8 cellular contexts compared by ENCODE assay signal in the genomic region with DNA sequence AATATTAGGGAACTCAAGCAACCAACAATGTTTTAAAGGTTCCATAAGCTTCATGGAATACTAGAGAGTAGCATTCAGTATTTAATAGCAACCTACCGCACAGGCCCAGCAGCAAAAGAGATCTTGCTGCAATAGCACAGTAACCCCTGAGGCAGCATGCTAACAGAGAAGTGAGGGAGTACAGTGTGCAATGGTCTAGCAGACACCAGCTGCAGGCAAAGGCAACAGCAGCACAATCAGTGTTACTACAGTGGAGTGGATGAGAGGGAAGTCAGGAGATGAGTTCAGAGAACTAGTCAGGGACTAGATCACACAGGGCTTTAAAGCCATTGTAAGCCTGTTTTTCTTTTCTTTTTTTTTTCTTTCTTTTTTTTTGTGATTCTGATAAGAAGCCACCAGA. TPM values are rescaled to one million over a fixed set of nuclear protein-coding genes. Genes with fewer than 3 reads are reported as not detected.
DNase-seq lines count a peak whose midpoint lies in the region; ATAC-seq and TF ChIP-seq lines count a peak whose summit lies in the region.

No MANE protein-coding gene starts in this region.

- DNase-seq in NCI-H748 (lab: John Stamatoyannopoulos, UW; ENCODE audit: unreplicated experiment) (peak; percentile 2), NCI-H748 treated with DMSO at 0.1 percent for 48 hours (lab: John Stamatoyannopoulos, UW) (no peak), choroid plexus epithelial cell (ENCODE audit: low read depth) (peak; percentile 83), pons (ENCODE audit: low spot score) (peak; percentile 87)
- no peak for DNase-seq in stimulated activated naive CD4-positive, alpha-beta T cell (lab: John Stamatoyannopoulos, UW)
- DNase-seq in activated CD8-positive, alpha-beta T cell treated with anti-CD3 and anti-CD28 coated beads for 36 hours: no peak

- H3K27ac Mint-ChIP-seq in activated CD8-positive, alpha-beta T cell treated with anti-CD3 and anti-CD28 coated beads for 36 hours: no peak overlapping the region

- H3K27me3 Mint-ChIP-seq in activated CD8-positive, alpha-beta T cell treated with anti-CD3 and anti-CD28 coated beads for 36 hours: no peaks in the 10 kb centered on the region

- H3K4me3 Mint-ChIP-seq in activated CD8-positive, alpha-beta T cell treated with anti-CD3 and anti-CD28 coated beads for 36 hours: no peak overlapping the region

- H3K4me1 Mint-ChIP-seq in activated CD8-positive, alpha-beta T cell treated with anti-CD3 and anti-CD28 coated beads for 36 hours (ENCODE audit: low read depth): peaks cover 33% of the 10 kb centered on the region

- intact Hi-C loops in activated CD8-positive, alpha-beta T cell treated with anti-CD3 and anti-CD28 coated beads for 36 hours (cut with micrococcal nuclease): no loop called here

- no peaks in the 10 kb centered on the region for H3K9me3 Mint-ChIP-seq in activated CD8-positive, alpha-beta T cell treated with anti-CD3 and anti-CD28 coated beads for 36 hours

- CTCF ChIA-PET in activated CD8-positive, alpha-beta T cell treated with anti-CD3 and anti-CD28 coated beads for 36 hours (lab: Charles Lee): no interaction called here

- H3K4me3 ChIP-seq in choroid plexus epithelial cell (ENCODE audit: low read depth, low read length): no peak overlapping the region

- POLR2A ChIA-PET in activated CD8-positive, alpha-beta T cell treated with anti-CD3 and anti-CD28 coated beads for 36 hours (lab: Charles Lee): no interaction called here

- TF ChIP-seq CTCF in choroid plexus epithelial cell (conservative IDR thresholded peaks at IDR 0.05; ENCODE audit: low read depth, low read length): no peak
- TF ChIP-seq CTCF in activated CD8-positive, alpha-beta T cell treated with anti-CD3 and anti-CD28 coated beads for 36 hours (IDR thresholded peaks at IDR 0.05): no peak

- H3K36me3 Mint-ChIP-seq in activated CD8-positive, alpha-beta T cell treated with anti-CD3 and anti-CD28 coated beads for 36 hours (ENCODE audit: low read depth): peaks cover 2% of the 10 kb centered on the region

- ATAC-seq in HG03196 (IDR thresholded peaks at IDR 0.05; ENCODE audit: unreplicated experiment): peak; percentile 31
- ATAC-seq in HG02970 (IDR thresholded peaks at IDR 0.05; ENCODE audit: low FRiP score, unreplicated experiment): no peak
- no peak for ATAC-seq in activated CD8-positive, alpha-beta T cell treated with anti-CD3 and anti-CD28 coated beads for 36 hours

RNA-seq across cellular contexts. Expression of gene TICAM2, which starts 2.8 kb away (rescaled TPM):
- total RNA-seq in activated CD8-positive, alpha-beta T cell treated with anti-CD3 and anti-CD28 coated beads for 36 hours: under 1 TPM; 0.27 to 0.96 TPM

RNA-seq across cellular contexts. Expression of gene TMED7, which starts 26.3 kb away (rescaled TPM):
- 10 to 100 TPM; 39.9 to 44.6 TPM for total RNA-seq in activated CD8-positive, alpha-beta T cell treated with anti-CD3 and anti-CD28 coated beads for 36 hours

RNA-seq across cellular contexts. Expression of gene FEM1C, which starts 54.9 kb away (rescaled TPM):
- 10 to 100 TPM; 16.6 to 16.7 TPM for total RNA-seq in activated CD8-positive, alpha-beta T cell treated with anti-CD3 and anti-CD28 coated beads for 36 hours

Comparison
In these comparisons a context has a peak if more than half of its experiments do, and no peak if none do; other contexts are left out.
1. DNase-seq: peak in NCI-H748 (single experiment), choroid plexus epithelial cell (single experiment) and pons (single experiment); none in NCI-H748 treated with DMSO at 0.1 percent for 48 hours (single experiment), stimulated activated naive CD4-positive, alpha-beta T cell (0 of 6) and activated CD8-positive, alpha-beta T cell treated with anti-CD3 and anti-CD28 coated beads for 36 hours (single experiment).